10 cellular contexts compared by ENCODE assay signal in the genomic region with DNA sequence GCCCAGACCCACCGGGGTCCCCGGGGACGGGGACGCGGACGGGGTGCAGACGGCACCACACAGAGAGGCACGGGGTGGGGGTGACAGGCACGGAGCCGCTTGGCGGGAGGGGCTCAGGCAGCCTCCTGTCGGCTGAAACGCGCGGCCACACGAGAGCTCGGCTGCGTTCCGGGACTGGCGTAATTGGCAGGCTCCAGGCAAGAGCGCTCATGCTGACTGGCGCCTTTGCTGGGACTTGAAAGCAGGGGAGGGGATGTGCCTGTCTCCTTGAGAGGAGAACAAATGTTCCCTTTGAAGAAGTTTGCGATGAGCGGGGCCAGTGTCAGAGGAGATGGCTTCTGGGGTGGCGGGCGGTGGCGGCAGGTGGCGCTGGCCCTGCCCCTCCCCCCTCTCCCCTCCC. TPM values are rescaled to one million over a fixed set of nuclear protein-coding genes. Genes with fewer than 3 reads are reported as not detected.
DNase-seq lines count a peak whose midpoint lies in the region; ATAC-seq and TF ChIP-seq lines count a peak whose summit lies in the region.
"Had no signal": no experiment of that assay in that cellular context is flagged by ENCODE, and none has a peak within 500 bp of the region (broad histone marks: within the 10 kb centered on the region; RNA-seq: fewer than 3 reads in every experiment).

No MANE protein-coding gene starts in this region.

- H3K27ac Mint-ChIP-seq in activated naive CD8-positive, alpha-beta T cell treated with anti-CD3 and anti-CD28 coated beads for 36 hours: no peak overlapping the region
- H3K27ac Mint-ChIP-seq: stimulated activated naive CD8-positive, alpha-beta T cell treated with anti-CD3 and anti-CD28 coated beads, Interleukin-15, Interleukin-2, amounts not matched to agents 100 ng/mL and 50 ng/mL, for 24 hours had no signal

- peaks cover 25% of the 10 kb centered on the region for H3K4me1 Mint-ChIP-seq in activated naive CD8-positive, alpha-beta T cell treated with anti-CD3 and anti-CD28 coated beads for 36 hours

- H3K27me3 Mint-ChIP-seq in activated naive CD8-positive, alpha-beta T cell treated with anti-CD3 and anti-CD28 coated beads for 36 hours: peaks cover 54% of the 10 kb centered on the region

- ATAC-seq in GM21576 (IDR thresholded peaks at IDR 0.05; ENCODE audit: unreplicated experiment): no peak
- ATAC-seq in GM21717 (IDR thresholded peaks at IDR 0.05; ENCODE audit: unreplicated experiment): no peak
- no peak for ATAC-seq in omental fat pad (ENCODE audit: low FRiP score)

- no TSS peak for BruUV-seq in OCI-LY7 (replicated peaks; lab: Mats Ljungman, UMichigan)

- no peak overlapping the region for H3K4me2 ChIP-seq in OCI-LY7 (ENCODE audit: low read length)

- H3K27ac ChIP-seq in OCI-LY7 (ENCODE audit: low read depth, low read length, poor library complexity, severe bottlenecking): no peak overlapping the region
- H3K27ac ChIP-seq: C4-2B had no signal

- peak; percentile 41 for DNase-seq in activated CD8-positive, alpha-beta memory T cell treated with anti-CD3 and anti-CD28 coated beads, Interleukin-2, amount 50 U/mL, for 1 hour (ENCODE audit: extremely low read depth)
- no peak for DNase-seq in activated CD8-positive, alpha-beta memory T cell treated with anti-CD3 and anti-CD28 coated beads, Interleukin-2, amount 50 U/mL, for 4 hours
- peak; percentile 45 for DNase-seq in OCI-LY7 (ENCODE audit: low spot score)
- peak; percentile 46 for DNase-seq in activated naive CD8-positive, alpha-beta T cell treated with anti-CD3 and anti-CD28 coated beads for 36 hours
- DNase-seq in stimulated activated naive CD4-positive, alpha-beta T cell treated with Interleukin-2 at 50 U/mL for 16 hours (lab: John Stamatoyannopoulos, UW): peak; percentile 8
- DNase-seq in omental fat pad (ENCODE audit: low spot score): no peak

- H3K36me3 ChIP-seq in OCI-LY7 (ENCODE audit: insufficient read depth, low read length): no peaks in the 10 kb centered on the region

- intact Hi-C loops in OCI-LY7 (cut with micrococcal nuclease; ENCODE audit: unreplicated experiment): no loop called here

- CTCF ChIA-PET in OCI-LY7 (lab: Charles Lee; ENCODE audit: unreplicated experiment): no interaction called here

- H3K36me3 Mint-ChIP-seq in activated naive CD8-positive, alpha-beta T cell treated with anti-CD3 and anti-CD28 coated beads for 36 hours: no peaks in the 10 kb centered on the region

- peaks cover 18% of the 10 kb centered on the region for H3K4me1 ChIP-seq in OCI-LY7 (ENCODE audit: insufficient read depth, low read length, poor library complexity, severe bottlenecking)

- H3K79me2 ChIP-seq in OCI-LY7 (ENCODE audit: insufficient read depth, low read depth, low read length): no peaks in the 10 kb centered on the region

- POLR2A ChIA-PET in OCI-LY7 (lab: Charles Lee): no interaction called here

- TF ChIP-seq CTCF in OCI-LY7 (conservative IDR thresholded peaks at IDR 0.05; ENCODE audit: low read length): no peak
- TF ChIP-seq CTCF in omental fat pad (IDR thresholded peaks at IDR 0.05): no peak

- H3K9me3 Mint-ChIP-seq in activated naive CD8-positive, alpha-beta T cell treated with anti-CD3 and anti-CD28 coated beads for 36 hours: no peaks in the 10 kb centered on the region
- H3K9me3 Mint-ChIP-seq: stimulated activated naive CD8-positive, alpha-beta T cell treated with anti-CD3 and anti-CD28 coated beads, Interleukin-15, Interleukin-2, amounts not matched to agents 100 ng/mL and 50 ng/mL, for 24 hours had no signal

- no peaks in the 10 kb centered on the region for H3K9me3 ChIP-seq in OCI-LY7 (ENCODE audit: low read length)

- H2AFZ ChIP-seq in OCI-LY7 (ENCODE audit: low read length): no peak overlapping the region

- H3K9me2 ChIP-seq in OCI-LY7 (ENCODE audit: insufficient read depth, low read length): no peaks in the 10 kb centered on the region

- no peaks in the 10 kb centered on the region for H4K20me1 ChIP-seq in OCI-LY7 (ENCODE audit: insufficient read depth, low read length)

- H3K4me3 Mint-ChIP-seq in activated naive CD8-positive, alpha-beta T cell treated with anti-CD3 and anti-CD28 coated beads for 36 hours: no peak overlapping the region
- H3K4me3 Mint-ChIP-seq: stimulated activated naive CD8-positive, alpha-beta T cell treated with anti-CD3 and anti-CD28 coated beads, Interleukin-15, Interleukin-2, amounts not matched to agents 100 ng/mL and 50 ng/mL, for 24 hours had no signal

- H3K4me3 ChIP-seq in OCI-LY7 (ENCODE audit: low read depth, low read length, poor library complexity, severe bottlenecking): no peak overlapping the region

RNA-seq across cellular contexts. Expression of a gene that starts 25.8 kb away (rescaled TPM):
- total RNA-seq in OCI-LY7 (2014; rRNA removed; shearing (Covaris generic)): not detected in 2 replicates
- total RNA-seq in OCI-LY7 (2022): not detected in 2 replicates
- not detected for total RNA-seq in activated naive CD8-positive, alpha-beta T cell treated with anti-CD3 and anti-CD28 coated beads for 36 hours
- not detected for total RNA-seq in omental fat pad

RNA-seq across cellular contexts. Expression of a gene that starts 28.5 kb away (rescaled TPM):
- 1.7 and 2.0 TPM in 2 replicates for total RNA-seq in OCI-LY7 (2014; rRNA removed; shearing (Covaris generic))
- 8.1 and 13.2 TPM in 2 replicates for total RNA-seq in OCI-LY7 (2022)
- total RNA-seq in activated naive CD8-positive, alpha-beta T cell treated with anti-CD3 and anti-CD28 coated beads for 36 hours: 10 to 100 TPM; 49.7 to 52.1 TPM
- 10 to 100 TPM in 1 of 4 donors, 1 to 10 TPM in 3; 1.6 to 10.7 (median 2.5) TPM for total RNA-seq in omental fat pad

RNA-seq across cellular contexts. Expression of a gene that starts 43.0 kb away (rescaled TPM):
- total RNA-seq in OCI-LY7 (2014; rRNA removed; shearing (Covaris generic)): 28.7 and 29.2 TPM in 2 replicates
- total RNA-seq in OCI-LY7 (2022): 46.1 and 47.7 TPM in 2 replicates
- 10 to 100 TPM; 47.6 to 48.5 TPM for total RNA-seq in activated naive CD8-positive, alpha-beta T cell treated with anti-CD3 and anti-CD28 coated beads for 36 hours
- total RNA-seq in omental fat pad: 10 to 100 TPM; 21.7 to 33.4 (median 25.5) TPM

RNA-seq across cellular contexts. Expression of a gene that starts 54.7 kb away (rescaled TPM):
- 65.1 and 69.2 TPM in 2 replicates for total RNA-seq in OCI-LY7 (2014; rRNA removed; shearing (Covaris generic))
- total RNA-seq in OCI-LY7 (2022) (70.6 and 79.0 TPM in 2 replicates), omental fat pad (10 to 100 TPM; 40.6 to 64.4 (median 54.1) TPM)
- total RNA-seq in activated naive CD8-positive, alpha-beta T cell treated with anti-CD3 and anti-CD28 coated beads for 36 hours: 10 to 100 TPM; 46.3 to 47.2 TPM

Comparison
In these comparisons a context has a peak if more than half of its experiments do, and no peak if none do; other contexts are left out.
1. DNase-seq: peak in activated CD8-positive, alpha-beta memory T cell treated with anti-CD3 and anti-CD28 coated beads, Interleukin-2, amount 50 U/mL, for 1 hour (single experiment), OCI-LY7 (single experiment), activated naive CD8-positive, alpha-beta T cell treated with anti-CD3 and anti-CD28 coated beads for 36 hours (single experiment) and stimulated activated naive CD4-positive, alpha-beta T cell treated with Interleukin-2 at 50 U/mL for 16 hours (single experiment); none in activated CD8-positive, alpha-beta memory T cell treated with anti-CD3 and anti-CD28 coated beads, Interleukin-2, amount 50 U/mL, for 4 hours (single experiment) and omental fat pad (single experiment).